28 cellular contexts compared by ENCODE assay signal in the genomic region with DNA sequence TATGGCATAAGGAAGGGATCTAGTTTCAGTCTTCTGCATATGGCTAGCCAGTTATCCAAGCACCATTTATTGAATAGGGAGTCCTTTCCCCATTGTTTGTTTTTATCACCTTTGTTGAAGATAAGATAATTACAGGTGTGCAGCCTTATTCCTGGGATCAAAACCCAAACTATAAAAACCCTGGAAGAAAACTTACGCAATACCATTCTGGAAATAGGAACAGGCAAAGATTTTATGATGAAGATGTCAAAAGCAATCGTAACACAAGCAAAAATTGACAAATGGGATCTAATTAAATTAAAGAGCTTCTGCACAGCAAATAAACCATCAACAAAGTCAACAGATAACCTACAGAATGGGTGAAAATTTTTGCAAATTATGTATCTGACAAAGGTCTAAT.
"Had no signal": no experiment of that assay in that cellular context is flagged by ENCODE, and none has a peak within 500 bp of the region (broad histone marks: within the 10 kb centered on the region; RNA-seq: fewer than 3 reads in every experiment).

No MANE protein-coding gene starts in this region.

- H3K9me3 ChIP-seq: SJCRH30 had no signal

- H3K36me3 ChIP-seq: brain microvascular endothelial cell, MG63, SJCRH30 had no signal

- DNase-seq: activated CD4-positive, alpha-beta T cell treated with anti-CD3 and anti-CD28 coated beads, Interleukin-2, amount 10 ng/mL, durations not matched to agents 24 days and 14 days; activated CD4-positive, alpha-beta T cell treated with anti-CD3 and anti-CD28 coated beads, Interleukin-2, amount 50 U/mL, for 4 hours; activated CD8-positive, alpha-beta T cell treated with anti-CD3 and anti-CD28 coated beads for 36 hours; activated effector memory CD4-positive, alpha-beta T cell treated with anti-CD3 and anti-CD28 coated beads, Interleukin-2, amount 50 U/mL, for 16 hours; activated naive CD4-positive, alpha-beta T cell; activated naive CD4-positive, alpha-beta T cell treated with anti-CD3 and anti-CD28 coated beads, Interleukin-2, amount 50 U/mL, for 16 hours; activated naive CD8-positive, alpha-beta T cell treated with anti-CD3 and anti-CD28 coated beads for 36 hours; activated T-cell treated with anti-CD3 and anti-CD28 coated beads, Interleukin-2, amount 50 U/mL, for 1 hour; activated T-cell treated with anti-CD3 and anti-CD28 coated beads, Interleukin-2, amount 50 U/mL, for 72 hours; amniotic stem cell; aorta; brain microvascular endothelial cell; central memory CD4-positive, alpha-beta T cell; Kasumi-1; MG63; NCI-H1048; NCI-H146; NCI-H187; NCI-H2081; NCI-H2171; NCI-H510A; NCI-H526; SHP77; SJCRH30; T1000 had no signal

- H3K4me3 ChIP-seq: MG63, SJCRH30, SK-N-MC had no signal

- H3K27me3 ChIP-seq: brain microvascular endothelial cell, MG63, SJCRH30 had no signal

- ATAC-seq: activated CD8-positive, alpha-beta T cell treated with anti-CD3 and anti-CD28 coated beads for 36 hours; activated T-cell treated with anti-CD3 and anti-CD28 coated beads, Interleukin-2, amount 50 U/mL, for 72 hours; activated T-helper 17 cell treated with anti-CD3 and anti-CD28 coated beads, Interleukin-2, amount 50 U/mL, for 72 hours; Panc1 had no signal

- H3K27ac ChIP-seq: brain microvascular endothelial cell, SJCRH30, SK-N-MC had no signal

- H3K4me1 ChIP-seq: SJCRH30 had no signal
